In genomic region chr7:2553831-2554581, GRCh38 we compare ENCODE assay signal across 1 cellular context.
TF ChIP-seq lines count a peak whose summit lies in the region.

No MANE protein-coding gene starts in this region.

TF ChIP-seq in endothelial cell of umbilical vein, 7 proteins besides CTCF, POLR2A, EP300 and RAD21:
- no peak for TF ChIP-seq POLR2AphosphoS5 (IDR thresholded peaks at IDR 0.05; ENCODE audit: insufficient read depth, low read depth, low read length)
- TF ChIP-seq EZH2 (IDR thresholded peaks at IDR 0.05; ENCODE audit: borderline replicate concordance, low read depth, low read length, severe bottlenecking) = no peak
- no peak for TF ChIP-seq GATA2 (IDR thresholded peaks at IDR 0.05; ENCODE audit: insufficient read depth, insufficient read length, low read depth, low read length)
- TF ChIP-seq MYC (IDR thresholded peaks at IDR 0.05; ENCODE audit: low read depth, low read length) = no peak
- no peak for TF ChIP-seq FOS (IDR thresholded peaks at IDR 0.05; ENCODE audit: borderline replicate concordance, insufficient read depth, low read length)
- TF ChIP-seq JUN (IDR thresholded peaks at IDR 0.05; ENCODE audit: borderline replicate concordance, insufficient read depth, insufficient read length, low read depth) = no peak
- TF ChIP-seq MAX (IDR thresholded peaks at IDR 0.05; ENCODE audit: insufficient read depth, insufficient read length) = no peak
